10 cellular contexts compared by ENCODE assay signal in genomic region chr4:2058264-2059033, GRCh38. TPM values are rescaled to one million over a fixed set of nuclear protein-coding genes. Genes with fewer than 3 reads are reported as not detected.
DNase-seq lines count a peak whose midpoint lies in the region; ATAC-seq and TF ChIP-seq lines count a peak whose summit lies in the region.
"Had no signal": no experiment of that assay in that cellular context is flagged by ENCODE, and none has a peak within 500 bp of the region (broad histone marks: within the 10 kb centered on the region; RNA-seq: fewer than 3 reads in every experiment).

No MANE protein-coding gene starts in this region.

- peaks cover 41% of the 10 kb centered on the region for H3K27me3 Mint-ChIP-seq in activated naive CD8-positive, alpha-beta T cell treated with anti-CD3 and anti-CD28 coated beads, Interleukin-2, amount 10 ng/mL, durations not matched to agents 7 days and 5 days

- TF ChIP-seq CTCF in tibial artery (IDR thresholded peaks at IDR 0.05) = no peak

- H3K4me3 Mint-ChIP-seq in activated naive CD8-positive, alpha-beta T cell treated with anti-CD3 and anti-CD28 coated beads, Interleukin-2, amount 10 ng/mL, durations not matched to agents 7 days and 5 days = no peak overlapping the region

- POLR2A ChIA-PET in activated naive CD8-positive, alpha-beta T cell treated with anti-CD3 and anti-CD28 coated beads, Interleukin-2, amount 10 ng/mL, durations not matched to agents 7 days and 5 days (lab: Charles Lee) = interaction anchor here (1.0 kb wide), 1 partner anchor 15 kb away, joined by 3 read pairs; no protein-coding TSS in a partner anchor

- no peaks in the 10 kb centered on the region for H3K9me3 Mint-ChIP-seq in activated naive CD8-positive, alpha-beta T cell treated with anti-CD3 and anti-CD28 coated beads, Interleukin-2, amount 10 ng/mL, durations not matched to agents 7 days and 5 days

- no peaks in the 10 kb centered on the region for H3K36me3 ChIP-seq in tibial artery

- DNase-seq in activated T-cell treated with anti-CD3 and anti-CD28 coated beads, Interleukin-2, amount 50 U/mL, for 1 hour = peak; percentile 40
- DNase-seq in activated T-cell treated with anti-CD3 and anti-CD28 coated beads, Interleukin-2, amount 50 U/mL, for 48 hours = no peak
- no peak for DNase-seq in activated naive CD8-positive, alpha-beta T cell treated with anti-CD3 and anti-CD28 coated beads, Interleukin-2, amount 10 ng/mL, durations not matched to agents 7 days and 5 days
- DNase-seq in tibial artery (no peak), AG08395 (ENCODE audit: low spot score) (no peak)
- no peak for DNase-seq in activated effector memory CD4-positive, alpha-beta T cell treated with anti-CD3 and anti-CD28 coated beads, Interleukin-2, amount 50 U/mL, for 16 hours
- DNase-seq: stimulated activated naive CD4-positive, alpha-beta T cell treated with Interleukin-2 at 50 U/mL for 16 hours had no signal

- no peaks in the 10 kb centered on the region for H3K9me3 ChIP-seq in tibial artery

- H3K27ac ChIP-seq in layer of hippocampus (ENCODE audit: low read depth, low read length) = peak overlapping the region; percentile 71
- H3K27ac ChIP-seq in tibial artery = no peak overlapping the region

- no peaks in the 10 kb centered on the region for H3K36me3 Mint-ChIP-seq in activated naive CD8-positive, alpha-beta T cell treated with anti-CD3 and anti-CD28 coated beads, Interleukin-2, amount 10 ng/mL, durations not matched to agents 7 days and 5 days

- peak overlapping the region; percentile 31 to 50 for H3K4me3 ChIP-seq in tibial artery

- no peak overlapping the region for H3K27ac Mint-ChIP-seq in activated naive CD8-positive, alpha-beta T cell treated with anti-CD3 and anti-CD28 coated beads, Interleukin-2, amount 10 ng/mL, durations not matched to agents 7 days and 5 days

- no peaks in the 10 kb centered on the region for H3K27me3 ChIP-seq in layer of hippocampus (ENCODE audit: control insufficient read depth, insufficient read depth, low read length)
- peaks cover 0 to 75% of the 10 kb centered on the region in 2 donors for H3K27me3 ChIP-seq in tibial artery

- ATAC-seq in activated naive CD8-positive, alpha-beta T cell treated with anti-CD3 and anti-CD28 coated beads, Interleukin-2, amount 10 ng/mL, durations not matched to agents 7 days and 5 days (ENCODE audit: low read depth) = peak; percentile 31
- no peak for ATAC-seq in HG03045 (IDR thresholded peaks at IDR 0.05; ENCODE audit: unreplicated experiment)

- H3K4me1 ChIP-seq in tibial artery = peaks cover 0 to 24% (median 15%) of the 10 kb centered on the region in 4 donors

- intact Hi-C loops in tibial artery (cut with DNase I; ENCODE audit: low total_unique reads) = no loop called here

- no peaks in the 10 kb centered on the region for H3K4me1 Mint-ChIP-seq in activated naive CD8-positive, alpha-beta T cell treated with anti-CD3 and anti-CD28 coated beads, Interleukin-2, amount 10 ng/mL, durations not matched to agents 7 days and 5 days

RNA-seq across cellular contexts. Expression of gene NAT8L, which starts 0.7 kb away (rescaled TPM):
- total RNA-seq in activated naive CD8-positive, alpha-beta T cell treated with anti-CD3 and anti-CD28 coated beads, Interleukin-2, amount 10 ng/mL, durations not matched to agents 7 days and 5 days = under 1 TPM in 1 of 2 experiments, not detected in 1; 0.14 TPM
- total RNA-seq: RPMI7951 had no signal

RNA-seq across cellular contexts. Expression of gene NELFA, which starts 49.7 kb away (rescaled TPM):
- total RNA-seq in activated naive CD8-positive, alpha-beta T cell treated with anti-CD3 and anti-CD28 coated beads, Interleukin-2, amount 10 ng/mL, durations not matched to agents 7 days and 5 days = 10 to 100 TPM; 41.9 to 43.9 TPM
